In the genomic region with DNA sequence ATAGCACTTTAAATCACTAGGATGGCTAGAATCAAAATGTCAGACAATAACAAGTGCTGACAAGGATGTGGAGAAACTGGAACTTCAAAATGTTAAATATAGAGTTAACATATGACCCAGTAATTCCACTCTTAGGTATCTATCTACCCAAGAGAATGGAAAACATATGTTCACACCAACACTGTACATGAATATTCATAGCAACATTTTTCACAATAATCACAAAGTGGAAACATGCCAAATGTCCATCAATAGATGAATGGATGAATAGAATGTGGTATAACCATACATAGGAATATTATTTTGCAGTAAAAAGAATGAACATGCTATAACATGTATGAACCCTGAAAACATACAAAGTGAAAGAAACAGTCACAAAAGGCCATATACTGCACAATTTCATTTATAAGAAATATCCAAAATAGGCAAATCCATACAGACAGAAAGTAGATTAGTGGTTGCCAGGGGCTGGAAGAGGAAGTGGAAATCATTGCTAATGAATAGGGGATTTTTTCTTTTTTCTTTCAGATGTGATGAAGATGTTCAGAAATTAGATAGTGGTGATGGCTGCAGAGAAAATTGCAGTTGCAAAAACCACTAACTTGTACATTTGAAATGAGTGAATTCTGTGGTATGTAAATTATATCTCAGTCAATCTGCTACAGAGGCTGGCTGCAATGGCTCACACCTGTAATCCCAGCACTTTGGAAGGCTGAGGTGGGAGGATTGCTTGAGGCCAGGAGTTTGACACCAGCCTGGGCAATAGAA, we compare ENCODE assay signal across 1 cellular context.
TF ChIP-seq lines count a peak whose summit lies in the region.

No MANE protein-coding gene starts in this region.

TF ChIP-seq in A549, 52 proteins besides CTCF, POLR2A, EP300 and RAD21 (continued from another document):
- TF ChIP-seq, protein P1, sequence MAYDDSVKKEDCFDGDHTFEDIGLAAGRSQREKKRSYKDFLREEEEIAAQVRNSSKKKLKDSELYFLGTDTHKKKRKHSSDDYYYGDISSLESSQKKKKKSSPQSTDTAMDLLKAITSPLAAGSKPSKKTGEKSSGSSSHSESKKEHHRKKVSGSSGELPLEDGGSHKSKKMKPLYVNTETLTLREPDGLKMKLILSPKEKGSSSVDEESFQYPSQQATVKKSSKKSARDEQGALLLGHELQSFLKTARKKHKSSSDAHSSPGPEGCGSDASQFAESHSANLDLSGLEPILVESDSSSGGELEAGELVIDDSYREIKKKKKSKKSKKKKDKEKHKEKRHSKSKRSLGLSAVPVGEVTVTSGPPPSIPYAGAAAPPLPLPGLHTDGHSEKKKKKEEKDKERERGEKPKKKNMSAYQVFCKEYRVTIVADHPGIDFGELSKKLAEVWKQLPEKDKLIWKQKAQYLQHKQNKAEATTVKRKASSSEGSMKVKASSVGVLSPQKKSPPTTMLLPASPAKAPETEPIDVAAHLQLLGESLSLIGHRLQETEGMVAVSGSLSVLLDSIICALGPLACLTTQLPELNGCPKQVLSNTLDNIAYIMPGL (CRISPR knock-in tag; IDR thresholded peaks at IDR 0.05; ENCODE audit: borderline replicate concordance) = no peak
- no peak for TF ChIP-seq ZFP36 (IDR thresholded peaks at IDR 0.05; ENCODE audit: borderline replicate concordance, partially characterized antibody)
- no peak for TF ChIP-seq JUN (IDR thresholded peaks at IDR 0.05)
- TF ChIP-seq SREBF2 (IDR thresholded peaks at IDR 0.05) = no peak
- TF ChIP-seq MYC (IDR thresholded peaks at IDR 0.05; ENCODE audit: borderline replicate concordance, low read length) = no peak
- TF ChIP-seq TFCP2L1 (CRISPR knock-in tag; IDR thresholded peaks at IDR 0.05) = no peak
- TF ChIP-seq RNF2 (IDR thresholded peaks at IDR 0.05; ENCODE audit: borderline replicate concordance, low read depth) = no peak
- TF ChIP-seq, protein P2, sequence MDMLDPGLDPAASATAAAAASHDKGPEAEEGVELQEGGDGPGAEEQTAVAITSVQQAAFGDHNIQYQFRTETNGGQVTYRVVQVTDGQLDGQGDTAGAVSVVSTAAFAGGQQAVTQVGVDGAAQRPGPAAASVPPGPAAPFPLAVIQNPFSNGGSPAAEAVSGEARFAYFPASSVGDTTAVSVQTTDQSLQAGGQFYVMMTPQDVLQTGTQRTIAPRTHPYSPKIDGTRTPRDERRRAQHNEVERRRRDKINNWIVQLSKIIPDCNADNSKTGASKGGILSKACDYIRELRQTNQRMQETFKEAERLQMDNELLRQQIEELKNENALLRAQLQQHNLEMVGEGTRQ (IDR thresholded peaks at IDR 0.05) = no peak
